9 cellular contexts compared by ENCODE assay signal in genomic region chr3:45509038-45509767, GRCh38.
A peak's percentile ranks its signal among the peaks of the same experiment; 100 is the strongest.
DNase-seq lines count a peak whose midpoint lies in the region; ATAC-seq, FAIRE-seq and TF ChIP-seq lines count a peak whose summit lies in the region.
"Had no signal": no experiment of that assay in that cellular context is flagged by ENCODE, and none has a peak within 500 bp of the region (broad histone marks: within the 10 kb centered on the region; RNA-seq: fewer than 3 reads in every experiment).

No MANE protein-coding gene starts in this region.

- H3K36me3 Mint-ChIP-seq in astrocyte (ENCODE audit: low read depth, unreplicated experiment) = peaks cover 3% of the 10 kb centered on the region

- peak overlapping the region; percentile 65 for H3K4me2 ChIP-seq in astrocyte (ENCODE audit: low read length)

- FAIRE-seq in astrocyte (lab: Jason Lieb, UNC) = peak; percentile 82
- FAIRE-seq: endometrium had no signal

- H3K79me2 ChIP-seq in astrocyte (ENCODE audit: insufficient read depth, low read length) = no peaks in the 10 kb centered on the region

- no peaks in the 10 kb centered on the region for H3K27me3 Mint-ChIP-seq in astrocyte (ENCODE audit: low read depth, unreplicated experiment)

- TF ChIP-seq CTCF in BJ (IDR thresholded peaks at IDR 0.05; ENCODE audit: insufficient read depth, low read depth, low read length) (no peak), LNCaP clone FGC (IDR thresholded peaks at IDR 0.05; ENCODE audit: control insufficient read depth, extremely low read depth, insufficient read depth) (no peak), astrocyte (IDR thresholded peaks at IDR 0.05; ENCODE audit: insufficient read depth, low read depth, low read length) (no peak), GM13976 (IDR thresholded peaks at IDR 0.05; ENCODE audit: borderline replicate concordance, control extremely low read depth, extremely low read depth, insufficient read depth, missing control alignments) (no peak)

- peaks cover 27% of the 10 kb centered on the region for H3K4me1 Mint-ChIP-seq in astrocyte (ENCODE audit: low read depth, unreplicated experiment)

- no peak overlapping the region for H3K4me3 Mint-ChIP-seq in astrocyte (ENCODE audit: unreplicated experiment)

- H3K27me3 ChIP-seq in BJ (ENCODE audit: control insufficient read depth, insufficient read depth, low read length) = no peaks in the 10 kb centered on the region
- H3K27me3 ChIP-seq in astrocyte (ENCODE audit: insufficient read depth, low read length) = no peaks in the 10 kb centered on the region

- H3K27ac Mint-ChIP-seq in astrocyte (ENCODE audit: unreplicated experiment) = no peak overlapping the region

- in situ Hi-C loops in GM13976 (cut with MboI; ENCODE audit: low sequenced_read_pairs, unreplicated experiment) = loop anchor here (10.0 kb wide), 1 partner anchor 474 kb away; no protein-coding TSS in a partner anchor

- H3K9me3 ChIP-seq in astrocyte (ENCODE audit: insufficient read depth, low read depth, low read length) = no peaks in the 10 kb centered on the region

- peak overlapping the region; percentile 74 for H3K9ac ChIP-seq in astrocyte (ENCODE audit: low read length)

- H3K4me3 ChIP-seq in BJ (ENCODE audit: low read depth, low read length) = no peak overlapping the region
- H3K4me3 ChIP-seq in LNCaP clone FGC (ENCODE audit: low read depth, low read length) = no peak overlapping the region
- H3K4me3 ChIP-seq in astrocyte (ENCODE audit: insufficient read depth, low read depth, low read length) = no peak overlapping the region

- ATAC-seq in HG03520 (IDR thresholded peaks at IDR 0.05; ENCODE audit: unreplicated experiment) = no peak
- ATAC-seq in HG03565 (IDR thresholded peaks at IDR 0.05; ENCODE audit: unreplicated experiment) = no peak

- H4K20me1 ChIP-seq in astrocyte (ENCODE audit: insufficient read depth, low read length) = no peaks in the 10 kb centered on the region

- POLR2A ChIA-PET in BJ (lab: Charles Lee) = interaction anchor here (0.6 kb wide), 1 partner anchor 497 kb away, joined by 3 read pairs; no protein-coding TSS in a partner anchor

- H3K36me3 ChIP-seq in BJ (ENCODE audit: control insufficient read depth, insufficient read depth, low read length) (no peaks in the 10 kb centered on the region), astrocyte (ENCODE audit: insufficient read depth, low read length) (no peaks in the 10 kb centered on the region)

- DNase-seq in BJ (ENCODE audit: low read depth) (peak; percentile 78), LNCaP clone FGC (ENCODE audit: low read depth) (peak; percentile 32), astrocyte (ENCODE audit: low read depth) (peak; percentile 99), middle frontal gyrus (ENCODE audit: extremely low spot score, low spot score) (peak; percentile 71), GM13976 (ENCODE audit: low spot score) (no peak), HuH-7.5 (ENCODE audit: low spot score) (no peak)

- peaks cover 38% of the 10 kb centered on the region for H3K4me1 ChIP-seq in astrocyte (ENCODE audit: insufficient read depth, low read length)

- H2AFZ ChIP-seq in astrocyte (ENCODE audit: low read depth, low read length) = no peak overlapping the region

- CTCF ChIA-PET in BJ (lab: Yijun Ruan, JAX) = interaction anchor here (0.7 to 9.7 kb wide), 16 partner anchors 10 to 474 kb away, joined by 3 to 126 read pairs (median 15); partner anchors contain the start of gene TMEM158

- H3K27ac ChIP-seq in astrocyte (ENCODE audit: low read depth, low read length) = peak overlapping the region; percentile 93

- H3K9me3 Mint-ChIP-seq in astrocyte (ENCODE audit: unreplicated experiment) = no peaks in the 10 kb centered on the region

Comparison
In these comparisons a context has a peak if more than half of its experiments do, and no peak if none do; other contexts are left out.
1. DNase-seq: peak in BJ (single experiment), LNCaP clone FGC (single experiment), astrocyte (single experiment) and middle frontal gyrus (single experiment); none in GM13976 (single experiment) and HuH-7.5 (single experiment).